ENCODE assay signal across 9 cellular contexts in the genomic region with DNA sequence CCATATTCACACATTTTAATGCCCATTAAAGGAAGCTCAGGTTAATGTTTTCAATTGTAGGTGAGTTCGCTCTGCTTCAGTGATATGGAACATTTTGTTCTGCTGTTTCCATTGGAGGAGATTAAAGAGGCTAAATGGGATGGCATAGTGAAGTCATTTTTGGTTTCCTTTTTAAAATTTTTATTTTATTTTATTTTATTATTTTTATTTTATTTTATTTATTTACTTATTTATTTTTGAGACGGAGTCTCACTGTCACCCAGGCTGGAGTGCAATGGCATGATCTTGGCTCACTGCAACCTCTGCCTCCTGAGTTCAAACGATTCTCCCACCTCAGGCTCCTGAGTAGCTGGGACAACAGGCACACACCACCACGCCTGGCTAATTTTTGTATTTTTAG. TPM values are rescaled to one million over a fixed set of nuclear protein-coding genes. Genes with fewer than 3 reads are reported as not detected.
DNase-seq lines count a peak whose midpoint lies in the region; ATAC-seq and TF ChIP-seq lines count a peak whose summit lies in the region.
"Not testable (repeated sequence)": the region's sequence is repeated elsewhere in the genome, so short reads cannot be mapped to it uniquely, and the experiment has no call there.
"Had no signal": no experiment of that assay in that cellular context is flagged by ENCODE, and none has a peak within 500 bp of the region (broad histone marks: within the 10 kb centered on the region; RNA-seq: fewer than 3 reads in every experiment).

No MANE protein-coding gene starts in this region.

- not testable (repeated sequence) for H3K9ac ChIP-seq in BLaER1; MM.1S (ENCODE audit: low read length)
- H3K9ac ChIP-seq in OCI-LY3 (ENCODE audit: low read length) = peak overlapping the region; percentile 67

- H3K27me3 ChIP-seq in BLaER1; DOHH2 (ENCODE audit: control insufficient read depth, low read length); MM.1S (replicated peaks; ENCODE audit: insufficient read depth, low read length); OCI-LY3 (ENCODE audit: low read depth, low read length); thyroid gland: not testable (repeated sequence)

- H3K4me2 ChIP-seq in BLaER1 (0 out of 2 replicates have a peak overlapping the region, but pooled peaks have one; percentile 12), DOHH2 (ENCODE audit: low read length) (peak overlapping the region; percentile 80), MM.1S (ENCODE audit: low read depth, low read length) (peak overlapping the region; percentile 65), OCI-LY3 (ENCODE audit: low read length) (peak overlapping the region; percentile 80)

- H3F3A ChIP-seq in DOHH2 (ENCODE audit: control insufficient read depth, insufficient read depth) = peaks cover 11% of the 10 kb centered on the region
- H3F3A ChIP-seq in MM.1S (ENCODE audit: insufficient read depth, low read length) = peaks cover 15% of the 10 kb centered on the region

- not testable (repeated sequence) for H3K4me3 Mint-ChIP-seq in activated B cell treated with CpG ODN at 0.5 μM for 24 hours

- peaks cover 13% of the 10 kb centered on the region for H3K9me3 Mint-ChIP-seq in activated B cell treated with CpG ODN at 0.5 μM for 24 hours

- H3K36me3 Mint-ChIP-seq in activated B cell treated with CpG ODN at 0.5 μM for 24 hours (ENCODE audit: low read depth) = not testable (repeated sequence)

- DNase-seq in MM.1S, activated B cell treated with CpG ODN at 0.5 μM for 24 hours: not testable (repeated sequence)
- DNase-seq in thyroid gland = peak; percentile 25 to 39

- not testable (repeated sequence) for H3K79me2 ChIP-seq in DOHH2 (ENCODE audit: control insufficient read depth, low read length); MM.1S (ENCODE audit: low read length); OCI-LY3 (ENCODE audit: low read length)

- not testable (repeated sequence) for H3K27ac ChIP-seq in BLaER1; DOHH2 (ENCODE audit: low read depth, low read length); MM.1S (ENCODE audit: low read length)
- peak overlapping the region; percentile 91 for H3K27ac ChIP-seq in OCI-LY3 (ENCODE audit: low read length)
- H3K27ac ChIP-seq in thyroid gland = peak overlapping the region in 2 of 3 donors; percentile 22 to 29

- intact Hi-C loops in activated B cell treated with CpG ODN at 0.5 μM for 24 hours (cut with micrococcal nuclease); thyroid gland (cut with DNase I): not testable (repeated sequence)

- not testable (repeated sequence) for H2AFZ ChIP-seq in MM.1S (ENCODE audit: low read length); OCI-LY3 (ENCODE audit: low read depth, low read length)

- H3K9me3 ChIP-seq in BLaER1 (peaks cover 22% of the 10 kb centered on the region), OCI-LY3 (ENCODE audit: insufficient read depth, low read length) (peaks cover 20% of the 10 kb centered on the region)
- H3K9me3 ChIP-seq in DOHH2 (ENCODE audit: control insufficient read depth, insufficient read depth, low read length); MM.1S (replicated peaks; ENCODE audit: insufficient read depth, low read length); thyroid gland: not testable (repeated sequence)

- not testable (repeated sequence) for H3K4me3 ChIP-seq in BLaER1; DOHH2 (ENCODE audit: low read length); MM.1S (ENCODE audit: low read length); thyroid gland (replicated peaks in 1 of 3)
- H3K4me3 ChIP-seq in OCI-LY3 (ENCODE audit: low read length) = peak overlapping the region; percentile 62

- TF ChIP-seq CTCF in DOHH2 (IDR thresholded peaks at IDR 0.05; ENCODE audit: low read depth, low read length, poor library complexity, severe bottlenecking); MM.1S (IDR thresholded peaks at IDR 0.05; ENCODE audit: low read length); OCI-LY3 (IDR thresholded peaks at IDR 0.05; ENCODE audit: low read depth, low read length); activated B cell treated with CpG ODN at 0.5 μM for 24 hours (IDR thresholded peaks at IDR 0.05); thyroid gland (IDR thresholded peaks at IDR 0.05): not testable (repeated sequence)

- ATAC-seq in activated B cell treated with CpG ODN at 0.5 μM for 24 hours (ENCODE audit: low read depth) = not testable (repeated sequence)

- POLR2A ChIA-PET in activated B cell treated with CpG ODN at 0.5 μM for 24 hours (lab: Charles Lee) = interaction anchor here (0.6 kb wide), 1 partner anchor 146 kb away, joined by 6 read pairs; no protein-coding TSS in a partner anchor

- H3K27me3 Mint-ChIP-seq in activated B cell treated with CpG ODN at 0.5 μM for 24 hours = not testable (repeated sequence)

- not testable (repeated sequence) for H4K20me1 ChIP-seq in BLaER1; DOHH2 (ENCODE audit: control insufficient read depth, insufficient read depth, low read depth, low read length); MM.1S (ENCODE audit: insufficient read depth, low read length); OCI-LY3 (ENCODE audit: insufficient read depth, low read length)

- not testable (repeated sequence) for H3K9me2 ChIP-seq in DOHH2 (replicated peaks; ENCODE audit: control insufficient read depth, low read length); MM.1S (replicated peaks; ENCODE audit: insufficient read depth, low read length)

- peaks cover 30% of the 10 kb centered on the region for H3K4me1 Mint-ChIP-seq in activated B cell treated with CpG ODN at 0.5 μM for 24 hours

- H3K36me3 ChIP-seq in BLaER1; DOHH2 (ENCODE audit: control insufficient read depth, low read length); MM.1S (replicated peaks; ENCODE audit: insufficient read depth, low read length); thyroid gland: not testable (repeated sequence)
- peaks cover 17% of the 10 kb centered on the region for H3K36me3 ChIP-seq in OCI-LY3 (replicated peaks; ENCODE audit: low read depth, low read length)

- not testable (repeated sequence) for TF ChIP-seq POLR2A in thyroid gland (IDR thresholded peaks at IDR 0.05)

- H3K27ac Mint-ChIP-seq in activated B cell treated with CpG ODN at 0.5 μM for 24 hours = peak overlapping the region; percentile 8

- WGBS in thyroid gland, 2 donors = 49 to 56% methylated on average over 4 of the region's 4 CpGs

- H3K4me1 ChIP-seq in BLaER1 (peaks cover 34% of the 10 kb centered on the region), DOHH2 (ENCODE audit: control insufficient read depth, low read length) (peaks cover 32% of the 10 kb centered on the region), MM.1S (ENCODE audit: low read length) (peaks cover 15% of the 10 kb centered on the region), OCI-LY3 (ENCODE audit: low read length) (peaks cover 40% of the 10 kb centered on the region), thyroid gland (peaks cover 4 to 23% of the 10 kb centered on the region in 2 donors)

- CTCF ChIA-PET in activated B cell treated with CpG ODN at 0.5 μM for 24 hours (lab: Charles Lee) = not testable (repeated sequence)

RNA-seq across cellular contexts. Expression of a gene that starts 0.8 kb away (rescaled TPM):
- total RNA-seq in activated B cell treated with CpG ODN at 0.5 μM for 24 hours (not detected in 2 replicates), thyroid gland (not detected)
- total RNA-seq: CD4-positive, alpha-beta T cell; CD8-positive, alpha-beta memory T cell; HFFc6 had no signal

Comparison
In these comparisons a context has a peak if more than half of its experiments do, and no peak if none do; other contexts are left out.
1. H3K4me2 ChIP-seq: peak in every context shown above with its lines; median percentile 80 in DOHH2; 80 in OCI-LY3; 65 in MM.1S; 12 in BLaER1.